27 cellular contexts compared by ENCODE assay signal in the genomic region with DNA sequence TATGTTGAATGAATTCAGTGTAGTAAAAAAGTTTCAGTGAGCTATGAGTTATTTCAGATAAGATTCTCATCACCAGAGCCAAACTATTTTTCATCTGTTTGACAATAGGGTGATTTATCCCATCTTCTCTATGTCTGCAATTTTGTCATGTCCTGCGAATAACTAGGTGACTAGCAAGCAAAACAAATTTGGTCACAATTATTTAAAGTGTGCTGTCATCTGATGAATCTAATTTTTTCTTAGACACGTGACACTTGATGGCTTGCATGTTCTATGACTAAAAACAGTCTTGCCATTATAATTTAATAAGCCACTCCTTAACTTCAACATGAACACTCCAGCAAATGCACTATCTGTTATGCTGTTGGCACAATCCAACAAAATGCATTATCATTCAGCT.
"Had no signal": no experiment of that assay in that cellular context is flagged by ENCODE, and none has a peak within 500 bp of the region (broad histone marks: within the 10 kb centered on the region; RNA-seq: fewer than 3 reads in every experiment).

No MANE protein-coding gene starts in this region.

- H3K4me3 ChIP-seq: adrenal gland, ascending aorta, body of pancreas, breast epithelium, cardiac muscle cell had no signal

- H3K27ac ChIP-seq: adrenal gland, ascending aorta, body of pancreas, brain microvascular endothelial cell, breast epithelium, cardiac muscle cell had no signal

- ATAC-seq: activated naive CD4-positive, alpha-beta T cell treated with anti-CD3 and anti-CD28 coated beads, Interleukin-2, amount 50 U/mL, for 72 hours; activated naive CD8-positive, alpha-beta T cell treated with anti-CD3 and anti-CD28 coated beads, Interleukin-2, amount 50 U/mL, for 24 hours; activated T-cell treated with anti-CD3 and anti-CD28 coated beads, Interleukin-2, amount 50 U/mL, for 4 hours; activated T-cell treated with anti-CD3 and anti-CD28 coated beads, Interleukin-2, amount 50 U/mL, for 72 hours; activated T-helper 17 cell treated with anti-CD3 and anti-CD28 coated beads, Interleukin-2, amount 50 U/mL, for 72 hours; body of pancreas had no signal

- H3K27me3 ChIP-seq: adrenal gland, ascending aorta, body of pancreas, brain microvascular endothelial cell, breast epithelium, cardiac muscle cell had no signal

- H3K9me3 ChIP-seq: adrenal gland, ascending aorta, body of pancreas, breast epithelium had no signal

- H3K4me1 ChIP-seq: adrenal gland, ascending aorta, body of pancreas, breast epithelium had no signal

- H3K36me3 ChIP-seq: adrenal gland, ascending aorta, brain microvascular endothelial cell, breast epithelium, cardiac muscle cell had no signal

- DNase-seq: activated effector memory CD4-positive, alpha-beta T cell treated with anti-CD3 and anti-CD28 coated beads, Interleukin-2, amount 50 U/mL, for 16 hours; activated effector memory CD4-positive, alpha-beta T cell treated with Interleukin-2 at 50 U/mL for 16 hours; activated gamma-delta T cell; activated gamma-delta T cell treated with Interleukin-2 at 50 U/mL for 16 hours; activated naive CD4-positive, alpha-beta T cell; activated naive CD4-positive, alpha-beta T cell treated with anti-CD3 and anti-CD28 coated beads for 36 hours; activated naive CD4-positive, alpha-beta T cell treated with anti-CD3 and anti-CD28 coated beads, Interleukin-2, amount 10 ng/mL, durations not matched to agents 7 days and 5 days; activated naive CD4-positive, alpha-beta T cell treated with anti-CD3 and anti-CD28 coated beads, Interleukin-2, amount 50 U/mL, for 16 hours; activated naive CD4-positive, alpha-beta T cell treated with Interleukin-2 at 50 U/mL for 16 hours; activated naive CD8-positive, alpha-beta T cell treated with anti-CD3 and anti-CD28 coated beads for 36 hours; activated naive CD8-positive, alpha-beta T cell treated with anti-CD3 and anti-CD28 coated beads, Interleukin-2, amount 10 ng/mL, durations not matched to agents 7 days and 5 days; activated naive CD8-positive, alpha-beta T cell treated with anti-CD3 and anti-CD28 coated beads, Interleukin-2, amount 50 U/mL, for 24 hours; activated T-cell treated with anti-CD3 and anti-CD28 coated beads, Interleukin-2, amount 50 U/mL, for 4 hours; activated T-cell treated with anti-CD3 and anti-CD28 coated beads, Interleukin-2, amount 50 U/mL, for 48 hours; activated T-cell treated with anti-CD3 and anti-CD28 coated beads, Interleukin-2, amount 50 U/mL, for 72 hours; adrenal gland; amniotic stem cell; aorta; body of pancreas; brain microvascular endothelial cell; central memory CD4-positive, alpha-beta T cell; cerebellar nuclear complex had no signal
